In the genomic region with DNA sequence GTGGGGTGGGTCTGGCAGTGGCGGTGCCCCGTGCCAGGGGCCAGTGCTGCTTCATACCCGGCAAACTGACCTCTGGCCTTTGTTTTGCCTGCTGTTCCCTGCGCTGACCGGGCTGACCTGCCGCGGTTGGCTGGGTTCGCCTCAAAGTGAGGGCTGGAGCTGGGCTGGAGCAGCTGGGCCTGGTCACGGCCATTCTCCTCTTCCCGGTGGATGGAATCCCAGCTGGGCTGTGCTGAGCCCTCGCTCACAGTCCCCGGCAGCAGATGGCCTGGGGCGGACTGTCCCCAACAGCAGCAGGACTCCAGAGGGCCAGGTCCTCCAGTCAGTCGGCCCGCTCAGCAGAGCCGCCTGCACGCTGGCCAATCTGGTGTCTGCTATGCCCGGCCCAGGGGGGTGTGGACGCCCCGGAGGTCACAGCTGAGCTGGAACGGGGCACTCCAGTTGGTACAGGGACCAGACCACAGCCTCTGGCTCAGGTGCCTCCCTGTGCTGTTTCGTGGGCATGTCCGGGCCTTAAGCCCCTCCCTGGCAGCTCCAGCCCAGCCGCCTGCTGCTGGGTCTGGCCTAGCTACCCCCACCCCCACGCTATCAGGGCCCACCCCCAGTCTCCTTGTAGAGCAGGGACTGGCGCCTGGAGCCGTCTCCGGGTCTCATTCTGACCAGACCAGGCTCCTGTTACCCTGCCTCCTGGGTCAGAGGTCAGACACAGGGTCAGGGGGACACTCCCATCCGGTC, we compare ENCODE assay signal across 1 cellular context.
A peak's percentile ranks its signal among the peaks of the same experiment; 100 is the strongest.
TF ChIP-seq lines count a peak whose summit lies in the region.

No MANE protein-coding gene starts in this region.

TF ChIP-seq in HepG2, 621 proteins besides CTCF, POLR2A, EP300 and RAD21 (continued from another document and continues in another):
- TF ChIP-seq, protein P1, sequence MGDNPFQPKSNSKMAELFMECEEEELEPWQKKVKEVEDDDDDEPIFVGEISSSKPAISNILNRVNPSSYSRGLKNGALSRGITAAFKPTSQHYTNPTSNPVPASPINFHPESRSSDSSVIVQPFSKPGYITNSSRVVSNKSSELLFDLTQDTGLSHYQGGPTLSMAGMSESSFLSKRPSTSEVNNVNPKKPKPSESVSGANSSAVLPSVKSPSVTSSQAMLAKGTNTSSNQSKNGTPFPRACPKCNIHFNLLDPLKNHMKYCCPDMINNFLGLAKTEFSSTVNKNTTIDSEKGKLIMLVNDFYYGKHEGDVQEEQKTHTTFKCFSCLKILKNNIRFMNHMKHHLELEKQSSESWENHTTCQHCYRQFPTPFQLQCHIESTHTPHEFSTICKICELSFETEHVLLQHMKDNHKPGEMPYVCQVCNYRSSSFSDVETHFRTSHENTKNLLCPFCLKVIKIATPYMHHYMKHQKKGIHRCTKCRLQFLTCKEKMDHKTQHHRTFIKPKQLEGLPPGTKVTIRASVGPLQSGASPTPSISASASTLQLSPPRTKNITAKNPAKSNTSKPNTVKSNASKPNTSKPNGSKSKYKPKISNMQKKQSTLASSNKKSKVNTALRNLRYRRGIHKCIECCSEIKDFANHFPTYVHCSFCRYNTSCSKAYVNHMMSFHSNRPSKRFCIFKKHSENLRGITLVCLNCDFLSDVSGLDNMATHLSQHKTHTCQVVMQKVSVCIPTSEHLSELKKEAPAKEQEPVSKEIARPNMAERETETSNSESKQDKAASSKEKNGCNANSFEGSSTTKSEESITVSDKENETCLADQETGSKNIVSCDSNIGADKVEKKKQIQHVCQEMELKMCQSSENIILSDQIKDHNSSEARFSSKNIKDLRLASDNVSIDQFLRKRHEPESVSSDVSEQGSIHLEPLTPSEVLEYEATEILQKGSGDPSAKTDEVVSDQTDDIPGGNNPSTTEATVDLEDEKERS (CRISPR knock-in tag; IDR thresholded peaks at IDR 0.05), result 0 out of 2 replicates have a peak, but pooled peaks have one; percentile 55
- TF ChIP-seq, protein P2, sequence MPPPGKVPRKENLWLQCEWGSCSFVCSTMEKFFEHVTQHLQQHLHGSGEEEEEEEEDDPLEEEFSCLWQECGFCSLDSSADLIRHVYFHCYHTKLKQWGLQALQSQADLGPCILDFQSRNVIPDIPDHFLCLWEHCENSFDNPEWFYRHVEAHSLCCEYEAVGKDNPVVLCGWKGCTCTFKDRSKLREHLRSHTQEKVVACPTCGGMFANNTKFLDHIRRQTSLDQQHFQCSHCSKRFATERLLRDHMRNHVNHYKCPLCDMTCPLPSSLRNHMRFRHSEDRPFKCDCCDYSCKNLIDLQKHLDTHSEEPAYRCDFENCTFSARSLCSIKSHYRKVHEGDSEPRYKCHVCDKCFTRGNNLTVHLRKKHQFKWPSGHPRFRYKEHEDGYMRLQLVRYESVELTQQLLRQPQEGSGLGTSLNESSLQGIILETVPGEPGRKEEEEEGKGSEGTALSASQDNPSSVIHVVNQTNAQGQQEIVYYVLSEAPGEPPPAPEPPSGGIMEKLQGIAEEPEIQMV (CRISPR knock-in tag; IDR thresholded peaks at IDR 0.05; ENCODE audit: low read depth), result no peak
- TF ChIP-seq SAP130 (CRISPR knock-in tag; IDR thresholded peaks at IDR 0.05; ENCODE audit: low read depth) (peak; percentile 61), SMYD3 (CRISPR knock-in tag; IDR thresholded peaks at IDR 0.05) (no peak), SALL2 (CRISPR knock-in tag; IDR thresholded peaks at IDR 0.05) (no peak), EHMT2 (IDR thresholded peaks at IDR 0.05; ENCODE audit: borderline replicate concordance, low read depth, low read length) (no peak), GTF3A (CRISPR knock-in tag; conservative IDR thresholded peaks at IDR 0.05) (no peak), TMF1 (CRISPR knock-in tag; IDR thresholded peaks at IDR 0.05; ENCODE audit: low read depth) (no peak), SIN3A (IDR thresholded peaks at IDR 0.05; ENCODE audit: borderline replicate concordance, low read depth, low read length) (no peak), FOXJ3 (CRISPR knock-in tag; IDR thresholded peaks at IDR 0.05; ENCODE audit: borderline replicate concordance) (no peak), KMT2A (CRISPR knock-in tag; IDR thresholded peaks at IDR 0.05) (0 out of 2 replicates have a peak, but pooled peaks have one; percentile 37), ARID2 (CRISPR knock-in tag; IDR thresholded peaks at IDR 0.05; ENCODE audit: borderline replicate concordance) (no peak), ZNF530 (CRISPR knock-in tag; IDR thresholded peaks at IDR 0.05; ENCODE audit: low read depth) (no peak), ZNF629 (CRISPR knock-in tag; conservative IDR thresholded peaks at IDR 0.05) (peak; percentile 64; the same call in 1 of the 2 replicates), MXI1 (IDR thresholded peaks at IDR 0.05; ENCODE audit: borderline replicate concordance, low read depth, low read length) (0 out of 3 replicates have a peak, but pooled peaks have one; percentile 13)
- TF ChIP-seq, protein P3, sequence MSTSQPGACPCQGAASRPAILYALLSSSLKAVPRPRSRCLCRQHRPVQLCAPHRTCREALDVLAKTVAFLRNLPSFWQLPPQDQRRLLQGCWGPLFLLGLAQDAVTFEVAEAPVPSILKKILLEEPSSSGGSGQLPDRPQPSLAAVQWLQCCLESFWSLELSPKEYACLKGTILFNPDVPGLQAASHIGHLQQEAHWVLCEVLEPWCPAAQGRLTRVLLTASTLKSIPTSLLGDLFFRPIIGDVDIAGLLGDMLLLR (CRISPR knock-in tag; IDR thresholded peaks at IDR 0.05), result 0 out of 2 replicates have a peak, but pooled peaks have one; percentile 14
- TF ChIP-seq, protein P4, sequence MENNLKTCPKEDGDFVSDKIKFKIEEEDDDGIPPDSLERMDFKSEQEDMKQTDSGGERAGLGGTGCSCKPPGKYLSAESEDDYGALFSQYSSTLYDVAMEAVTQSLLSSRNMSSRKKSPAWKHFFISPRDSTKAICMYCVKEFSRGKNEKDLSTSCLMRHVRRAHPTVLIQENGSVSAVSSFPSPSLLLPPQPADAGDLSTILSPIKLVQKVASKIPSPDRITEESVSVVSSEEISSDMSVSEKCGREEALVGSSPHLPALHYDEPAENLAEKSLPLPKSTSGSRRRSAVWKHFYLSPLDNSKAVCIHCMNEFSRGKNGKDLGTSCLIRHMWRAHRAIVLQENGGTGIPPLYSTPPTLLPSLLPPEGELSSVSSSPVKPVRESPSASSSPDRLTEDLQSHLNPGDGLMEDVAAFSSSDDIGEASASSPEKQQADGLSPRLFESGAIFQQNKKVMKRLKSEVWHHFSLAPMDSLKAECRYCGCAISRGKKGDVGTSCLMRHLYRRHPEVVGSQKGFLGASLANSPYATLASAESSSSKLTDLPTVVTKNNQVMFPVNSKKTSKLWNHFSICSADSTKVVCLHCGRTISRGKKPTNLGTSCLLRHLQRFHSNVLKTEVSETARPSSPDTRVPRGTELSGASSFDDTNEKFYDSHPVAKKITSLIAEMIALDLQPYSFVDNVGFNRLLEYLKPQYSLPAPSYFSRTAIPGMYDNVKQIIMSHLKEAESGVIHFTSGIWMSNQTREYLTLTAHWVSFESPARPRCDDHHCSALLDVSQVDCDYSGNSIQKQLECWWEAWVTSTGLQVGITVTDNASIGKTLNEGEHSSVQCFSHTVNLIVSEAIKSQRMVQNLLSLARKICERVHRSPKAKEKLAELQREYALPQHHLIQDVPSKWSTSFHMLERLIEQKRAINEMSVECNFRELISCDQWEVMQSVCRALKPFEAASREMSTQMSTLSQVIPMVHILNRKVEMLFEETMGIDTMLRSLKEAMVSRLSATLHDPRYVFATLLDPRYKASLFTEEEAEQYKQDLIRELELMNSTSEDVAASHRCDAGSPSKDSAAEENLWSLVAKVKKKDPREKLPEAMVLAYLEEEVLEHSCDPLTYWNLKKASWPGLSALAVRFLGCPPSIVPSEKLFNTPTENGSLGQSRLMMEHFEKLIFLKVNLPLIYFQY (CRISPR knock-in tag; IDR thresholded peaks at IDR 0.05; ENCODE audit: borderline replicate concordance), result peak; percentile 21; the same call in 1 of the 2 replicates
- TF ChIP-seq, protein P5, sequence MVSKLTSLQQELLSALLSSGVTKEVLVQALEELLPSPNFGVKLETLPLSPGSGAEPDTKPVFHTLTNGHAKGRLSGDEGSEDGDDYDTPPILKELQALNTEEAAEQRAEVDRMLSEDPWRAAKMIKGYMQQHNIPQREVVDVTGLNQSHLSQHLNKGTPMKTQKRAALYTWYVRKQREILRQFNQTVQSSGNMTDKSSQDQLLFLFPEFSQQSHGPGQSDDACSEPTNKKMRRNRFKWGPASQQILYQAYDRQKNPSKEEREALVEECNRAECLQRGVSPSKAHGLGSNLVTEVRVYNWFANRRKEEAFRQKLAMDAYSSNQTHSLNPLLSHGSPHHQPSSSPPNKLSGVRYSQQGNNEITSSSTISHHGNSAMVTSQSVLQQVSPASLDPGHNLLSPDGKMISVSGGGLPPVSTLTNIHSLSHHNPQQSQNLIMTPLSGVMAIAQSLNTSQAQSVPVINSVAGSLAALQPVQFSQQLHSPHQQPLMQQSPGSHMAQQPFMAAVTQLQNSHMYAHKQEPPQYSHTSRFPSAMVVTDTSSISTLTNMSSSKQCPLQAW (CRISPR knock-in tag; IDR thresholded peaks at IDR 0.05), result peak; percentile 26; the same call in 1 of the 2 replicates
- TF ChIP-seq, protein P6, sequence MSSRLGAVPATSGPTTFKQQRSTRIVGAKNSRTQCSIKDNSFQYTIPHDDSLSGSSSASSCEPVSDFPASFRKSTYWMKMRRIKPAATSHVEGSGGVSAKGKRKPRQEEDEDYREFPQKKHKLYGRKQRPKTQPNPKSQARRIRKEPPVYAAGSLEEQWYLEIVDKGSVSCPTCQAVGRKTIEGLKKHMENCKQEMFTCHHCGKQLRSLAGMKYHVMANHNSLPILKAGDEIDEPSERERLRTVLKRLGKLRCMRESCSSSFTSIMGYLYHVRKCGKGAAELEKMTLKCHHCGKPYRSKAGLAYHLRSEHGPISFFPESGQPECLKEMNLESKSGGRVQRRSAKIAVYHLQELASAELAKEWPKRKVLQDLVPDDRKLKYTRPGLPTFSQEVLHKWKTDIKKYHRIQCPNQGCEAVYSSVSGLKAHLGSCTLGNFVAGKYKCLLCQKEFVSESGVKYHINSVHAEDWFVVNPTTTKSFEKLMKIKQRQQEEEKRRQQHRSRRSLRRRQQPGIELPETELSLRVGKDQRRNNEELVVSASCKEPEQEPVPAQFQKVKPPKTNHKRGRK (CRISPR knock-in tag; IDR thresholded peaks at IDR 0.05), result no peak; the same call in 1 of the 2 replicates
- TF ChIP-seq, protein P7, sequence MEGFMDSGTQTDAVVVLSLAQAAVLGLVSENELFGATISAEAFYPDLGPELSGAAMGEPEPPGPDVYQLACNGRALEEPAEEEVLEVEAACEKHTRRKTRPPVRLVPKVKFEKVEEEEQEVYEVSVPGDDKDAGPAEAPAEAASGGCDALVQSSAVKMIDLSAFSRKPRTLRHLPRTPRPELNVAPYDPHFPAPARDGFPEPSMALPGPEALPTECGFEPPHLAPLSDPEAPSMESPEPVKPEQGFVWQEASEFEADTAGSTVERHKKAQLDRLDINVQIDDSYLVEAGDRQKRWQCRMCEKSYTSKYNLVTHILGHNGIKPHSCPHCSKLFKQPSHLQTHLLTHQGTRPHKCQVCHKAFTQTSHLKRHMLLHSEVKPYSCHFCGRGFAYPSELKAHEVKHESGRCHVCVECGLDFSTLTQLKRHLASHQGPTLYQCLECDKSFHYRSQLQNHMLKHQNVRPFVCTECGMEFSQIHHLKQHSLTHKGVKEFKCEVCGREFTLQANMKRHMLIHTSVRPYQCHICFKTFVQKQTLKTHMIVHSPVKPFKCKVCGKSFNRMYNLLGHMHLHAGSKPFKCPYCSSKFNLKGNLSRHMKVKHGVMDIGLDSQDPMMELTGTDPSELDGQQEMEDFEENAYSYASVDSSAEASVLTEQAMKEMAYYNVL (CRISPR knock-in tag; IDR thresholded peaks at IDR 0.05; ENCODE audit: borderline replicate concordance), result no peak
- TF ChIP-seq, protein P8, sequence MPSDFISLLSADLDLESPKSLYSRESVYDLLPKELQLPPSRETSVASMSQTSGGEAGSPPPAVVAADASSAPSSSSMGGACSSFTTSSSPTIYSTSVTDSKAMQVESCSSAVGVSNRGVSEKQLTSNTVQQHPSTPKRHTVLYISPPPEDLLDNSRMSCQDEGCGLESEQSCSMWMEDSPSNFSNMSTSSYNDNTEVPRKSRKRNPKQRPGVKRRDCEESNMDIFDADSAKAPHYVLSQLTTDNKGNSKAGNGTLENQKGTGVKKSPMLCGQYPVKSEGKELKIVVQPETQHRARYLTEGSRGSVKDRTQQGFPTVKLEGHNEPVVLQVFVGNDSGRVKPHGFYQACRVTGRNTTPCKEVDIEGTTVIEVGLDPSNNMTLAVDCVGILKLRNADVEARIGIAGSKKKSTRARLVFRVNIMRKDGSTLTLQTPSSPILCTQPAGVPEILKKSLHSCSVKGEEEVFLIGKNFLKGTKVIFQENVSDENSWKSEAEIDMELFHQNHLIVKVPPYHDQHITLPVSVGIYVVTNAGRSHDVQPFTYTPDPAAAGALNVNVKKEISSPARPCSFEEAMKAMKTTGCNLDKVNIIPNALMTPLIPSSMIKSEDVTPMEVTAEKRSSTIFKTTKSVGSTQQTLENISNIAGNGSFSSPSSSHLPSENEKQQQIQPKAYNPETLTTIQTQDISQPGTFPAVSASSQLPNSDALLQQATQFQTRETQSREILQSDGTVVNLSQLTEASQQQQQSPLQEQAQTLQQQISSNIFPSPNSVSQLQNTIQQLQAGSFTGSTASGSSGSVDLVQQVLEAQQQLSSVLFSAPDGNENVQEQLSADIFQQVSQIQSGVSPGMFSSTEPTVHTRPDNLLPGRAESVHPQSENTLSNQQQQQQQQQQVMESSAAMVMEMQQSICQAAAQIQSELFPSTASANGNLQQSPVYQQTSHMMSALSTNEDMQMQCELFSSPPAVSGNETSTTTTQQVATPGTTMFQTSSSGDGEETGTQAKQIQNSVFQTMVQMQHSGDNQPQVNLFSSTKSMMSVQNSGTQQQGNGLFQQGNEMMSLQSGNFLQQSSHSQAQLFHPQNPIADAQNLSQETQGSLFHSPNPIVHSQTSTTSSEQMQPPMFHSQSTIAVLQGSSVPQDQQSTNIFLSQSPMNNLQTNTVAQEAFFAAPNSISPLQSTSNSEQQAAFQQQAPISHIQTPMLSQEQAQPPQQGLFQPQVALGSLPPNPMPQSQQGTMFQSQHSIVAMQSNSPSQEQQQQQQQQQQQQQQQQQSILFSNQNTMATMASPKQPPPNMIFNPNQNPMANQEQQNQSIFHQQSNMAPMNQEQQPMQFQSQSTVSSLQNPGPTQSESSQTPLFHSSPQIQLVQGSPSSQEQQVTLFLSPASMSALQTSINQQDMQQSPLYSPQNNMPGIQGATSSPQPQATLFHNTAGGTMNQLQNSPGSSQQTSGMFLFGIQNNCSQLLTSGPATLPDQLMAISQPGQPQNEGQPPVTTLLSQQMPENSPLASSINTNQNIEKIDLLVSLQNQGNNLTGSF (CRISPR knock-in tag; IDR thresholded peaks at IDR 0.05), result no peak; the same call in 1 of the 2 replicates
- TF ChIP-seq, protein P9, sequence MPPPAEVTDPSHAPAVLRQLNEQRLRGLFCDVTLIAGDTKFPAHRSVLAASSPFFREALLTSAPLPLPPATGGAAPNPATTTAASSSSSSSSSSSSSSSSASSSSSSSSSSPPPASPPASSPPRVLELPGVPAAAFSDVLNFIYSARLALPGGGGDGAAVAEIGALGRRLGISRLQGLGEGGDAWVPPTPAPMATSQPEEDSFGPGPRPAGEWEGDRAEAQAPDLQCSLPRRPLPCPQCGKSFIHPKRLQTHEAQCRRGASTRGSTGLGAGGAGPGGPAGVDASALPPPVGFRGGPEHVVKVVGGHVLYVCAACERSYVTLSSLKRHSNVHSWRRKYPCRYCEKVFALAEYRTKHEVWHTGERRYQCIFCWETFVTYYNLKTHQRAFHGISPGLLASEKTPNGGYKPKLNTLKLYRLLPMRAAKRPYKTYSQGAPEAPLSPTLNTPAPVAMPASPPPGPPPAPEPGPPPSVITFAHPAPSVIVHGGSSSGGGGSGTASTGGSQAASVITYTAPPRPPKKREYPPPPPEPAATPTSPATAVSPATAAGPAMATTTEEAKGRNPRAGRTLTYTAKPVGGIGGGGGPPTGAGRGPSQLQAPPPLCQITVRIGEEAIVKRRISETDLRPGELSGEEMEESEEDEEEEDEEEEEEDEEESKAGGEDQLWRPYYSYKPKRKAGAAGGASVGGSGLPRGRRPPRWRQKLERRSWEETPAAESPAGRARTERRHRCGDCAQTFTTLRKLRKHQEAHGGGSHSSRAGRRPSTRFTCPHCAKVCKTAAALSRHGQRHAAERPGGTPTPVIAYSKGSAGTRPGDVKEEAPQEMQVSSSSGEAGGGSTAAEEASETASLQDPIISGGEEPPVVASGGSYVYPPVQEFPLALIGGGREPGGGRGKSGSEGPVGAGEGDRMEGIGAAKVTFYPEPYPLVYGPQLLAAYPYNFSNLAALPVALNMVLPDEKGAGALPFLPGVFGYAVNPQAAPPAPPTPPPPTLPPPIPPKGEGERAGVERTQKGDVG (CRISPR knock-in tag; IDR thresholded peaks at IDR 0.05; ENCODE audit: borderline replicate concordance), result no peak; the same call in 1 of the 2 replicates
